In genomic region chr12:54010053-54010971, GRCh38 we compare ENCODE assay signal across 17 cellular contexts. TPM values are rescaled to one million over a fixed set of nuclear protein-coding genes. Genes with fewer than 3 reads are reported as not detected.
A peak's percentile ranks its signal among the peaks of the same experiment; 100 is the strongest.
DNase-seq lines count a peak whose midpoint lies in the region; TF ChIP-seq lines count a peak whose summit lies in the region.
"Had no signal": no experiment of that assay in that cellular context is flagged by ENCODE, and none has a peak within 500 bp of the region (broad histone marks: within the 10 kb centered on the region; RNA-seq: fewer than 3 reads in every experiment).

No MANE protein-coding gene starts in this region.

- no peak overlapping the region for H3K27ac ChIP-seq in OCI-LY7 (ENCODE audit: low read depth, low read length, poor library complexity, severe bottlenecking)
- peak overlapping the region; percentile 75 for H3K27ac ChIP-seq in skeletal muscle tissue (ENCODE audit: low read depth, low read length)
- H3K27ac ChIP-seq in uterus, result no peak overlapping the region
- H3K27ac ChIP-seq: gastroesophageal sphincter, sigmoid colon had no signal

- peaks cover 20% of the 10 kb centered on the region for H3K4me1 Mint-ChIP-seq in Calu3 (ENCODE audit: low read depth, unreplicated experiment)

- H3K36me3 ChIP-seq in OCI-LY7 (ENCODE audit: insufficient read depth, low read length) (no peaks in the 10 kb centered on the region), skeletal muscle tissue (ENCODE audit: control insufficient read depth in 3 of 3, insufficient read depth in 3 of 3, low read length in 3 of 3) (no peaks in the 10 kb centered on the region), uterus (no peaks in the 10 kb centered on the region)
- H3K36me3 ChIP-seq: gastroesophageal sphincter, sigmoid colon had no signal

- intact Hi-C loops in Calu3 (cut with micrococcal nuclease; ENCODE audit: unreplicated experiment), result no loop called here
- intact Hi-C loops in OCI-LY7 (cut with micrococcal nuclease; ENCODE audit: unreplicated experiment), result loop anchor here (10.0 kb wide), 1 partner anchor 344 kb away; no protein-coding TSS in a partner anchor
- intact Hi-C loops in uterus (cut with DNase I; ENCODE audit: low total_unique reads), result no loop called here

- H3K4me3 ChIP-seq in OCI-LY7 (ENCODE audit: low read depth, low read length, poor library complexity, severe bottlenecking) (no peak overlapping the region), fibroblast of mammary gland (ENCODE audit: control insufficient read depth, low read depth, low read length) (peak overlapping the region; percentile 88), skeletal muscle tissue (ENCODE audit: low read length in 3 of 3) (peak overlapping the region; percentile 68 to 78 (median 76)), uterus (no peak overlapping the region)

- H3K79me2 ChIP-seq in OCI-LY7 (ENCODE audit: insufficient read depth, low read depth, low read length), result no peaks in the 10 kb centered on the region

- peak overlapping the region; percentile 15; the same call in 1 of the 2 replicates for H2AFZ ChIP-seq in OCI-LY7 (ENCODE audit: low read length)

- CTCF ChIA-PET in Calu3 (lab: Charles Lee), result interaction anchor here (1.1 to 2.9 kb wide), 2 partner anchors 22 to 191 kb away, joined by 4 to 31 read pairs; no protein-coding TSS in a partner anchor
- CTCF ChIA-PET in OCI-LY7 (lab: Charles Lee; ENCODE audit: unreplicated experiment), result no interaction called here

- H3K4me2 ChIP-seq in OCI-LY7 (ENCODE audit: low read length), result peak overlapping the region; percentile 27; the same call in 1 of the 2 replicates

- BruUV-seq in Calu3 (replicated peaks; lab: Mats Ljungman, UMichigan) (no TSS peak), OCI-LY7 (replicated peaks; lab: Mats Ljungman, UMichigan) (no TSS peak)

- H3K9me2 ChIP-seq in OCI-LY7 (ENCODE audit: insufficient read depth, low read length), result no peaks in the 10 kb centered on the region

- peaks cover 4% of the 10 kb centered on the region for H3K36me3 Mint-ChIP-seq in Calu3 (ENCODE audit: insufficient read depth, unreplicated experiment)
- H3K36me3 Mint-ChIP-seq: natural killer cell treated with Interleukin-12 subunit alpha and Interleukin-12 subunit beta and Interleukin-15 and Interleukin-18, amount 100 ng/mL, for 72 hours had no signal

- TF ChIP-seq CTCF in Calu3 (IDR thresholded peaks at IDR 0.05; ENCODE audit: unreplicated experiment) (no peak), OCI-LY7 (conservative IDR thresholded peaks at IDR 0.05; ENCODE audit: low read length) (no peak), fibroblast of mammary gland (conservative IDR thresholded peaks at IDR 0.05; ENCODE audit: control insufficient read depth, insufficient read depth, low read depth, low read length) (no peak), uterus (IDR thresholded peaks at IDR 0.05) (no peak)

- H3K9me3 Mint-ChIP-seq in Calu3 (ENCODE audit: low read depth, unreplicated experiment), result no peaks in the 10 kb centered on the region
- H3K9me3 Mint-ChIP-seq: activated B cell treated with CpG ODN at 0.5 μM for 24 hours; natural killer cell treated with Interleukin-12 subunit alpha and Interleukin-12 subunit beta and Interleukin-15 and Interleukin-18, amount 100 ng/mL, for 72 hours had no signal

- peak overlapping the region; percentile 58 for H3K4me3 Mint-ChIP-seq in Calu3 (ENCODE audit: low read depth, unreplicated experiment)

- H3K27me3 ChIP-seq in skeletal muscle tissue (ENCODE audit: control insufficient read depth in 3 of 3, insufficient read depth in 3 of 3, low read length in 3 of 3), result peaks cover 0 to 2% (median 0%) of the 10 kb centered on the region in 3 donors
- H3K27me3 ChIP-seq in uterus, result peaks cover 4 to 36% of the 10 kb centered on the region in 2 donors

- H3K9me3 ChIP-seq in OCI-LY7 (ENCODE audit: low read length) (no peaks in the 10 kb centered on the region), skeletal muscle tissue (ENCODE audit: control insufficient read depth in 3 of 3, low read length in 3 of 3) (no peaks in the 10 kb centered on the region), uterus (no peaks in the 10 kb centered on the region)
- H3K9me3 ChIP-seq: gastroesophageal sphincter, sigmoid colon had no signal

- POLR2A ChIA-PET in OCI-LY7 (lab: Charles Lee), result no interaction called here

- H4K20me1 ChIP-seq in OCI-LY7 (ENCODE audit: insufficient read depth, low read length), result no peaks in the 10 kb centered on the region

- H3K27ac Mint-ChIP-seq in Calu3 (ENCODE audit: unreplicated experiment), result no peak overlapping the region
- H3K27ac Mint-ChIP-seq: activated B cell treated with CpG ODN at 0.5 μM for 24 hours; natural killer cell treated with Interleukin-12 subunit alpha and Interleukin-12 subunit beta and Interleukin-15 and Interleukin-18, amount 100 ng/mL, for 72 hours had no signal

- peaks cover 100% of the 10 kb centered on the region for H3K27me3 Mint-ChIP-seq in Calu3 (ENCODE audit: unreplicated experiment)

- DNase-seq in Calu3 (no peak), OCI-LY7 (ENCODE audit: low spot score) (no peak), fibroblast of mammary gland (ENCODE audit: low read depth) (no peak), pons (ENCODE audit: low spot score) (no peak), uterus (no peak), COLO668 (lab: John Stamatoyannopoulos, UW; ENCODE audit: unreplicated experiment) (no peak)
- DNase-seq: activated B cell treated with CpG ODN at 0.5 μM for 24 hours, islet precursor cell, KG1, NCI-H187, sigmoid colon had no signal

- no peak for TF ChIP-seq POLR2A in uterus (IDR thresholded peaks at IDR 0.05)

- H3K9ac ChIP-seq in skeletal muscle tissue (ENCODE audit: low read depth in 1 of 3, low read length in 3 of 3), result peak overlapping the region; percentile 78 to 85 (median 85)

- H3K4me1 ChIP-seq in OCI-LY7 (ENCODE audit: insufficient read depth, low read length, poor library complexity, severe bottlenecking) (peaks cover 31% of the 10 kb centered on the region), skeletal muscle tissue (ENCODE audit: control insufficient read depth in 3 of 3, insufficient read depth in 3 of 3, low read length in 3 of 3) (peaks cover 58 to 63% (median 59%) of the 10 kb centered on the region in 3 donors), uterus (no peaks in the 10 kb centered on the region)

RNA-seq across cellular contexts. Expression of gene HOXC8, which starts 1.5 kb away (rescaled TPM):
- total RNA-seq in Calu3 (2022) (0.24 TPM in 1 of 2 replicates, not detected in the other), OCI-LY7 (2022) (not detected in 2 replicates), skeletal muscle tissue (0.52 TPM), uterus (1 to 10 TPM in 1 of 4 donors, under 1 TPM in 2, not detected in 1; 0.29 to 7.2 (median 0.35) TPM)
- total RNA-seq in OCI-LY7 (2014; rRNA removed; shearing (Covaris generic)), result not detected in 2 replicates
- total RNA-seq: activated B cell treated with CpG ODN at 0.5 μM for 24 hours; dermis microvascular lymphatic vessel endothelial cell; natural killer cell treated with Interleukin-12 subunit alpha and Interleukin-12 subunit beta and Interleukin-15 and Interleukin-18, amount 100 ng/mL, for 72 hours; sigmoid colon; temporal lobe had no signal

RNA-seq across cellular contexts. Expression of gene HOXC9, which starts 10.4 kb away (rescaled TPM):
- total RNA-seq in Calu3 (2022) (0.42 and 0.54 TPM in 2 replicates), OCI-LY7 (2022) (0.42 and 0.57 TPM in 2 replicates), skeletal muscle tissue (4.2 TPM), uterus (1 to 10 TPM in 3 of 4 donors, not detected in 1; 1.5 to 7.8 (median 1.7) TPM)
- not detected in 2 replicates for total RNA-seq in OCI-LY7 (2014; rRNA removed; shearing (Covaris generic))
- total RNA-seq: activated B cell treated with CpG ODN at 0.5 μM for 24 hours; gastroesophageal sphincter; natural killer cell treated with Interleukin-12 subunit alpha and Interleukin-12 subunit beta and Interleukin-15 and Interleukin-18, amount 100 ng/mL, for 72 hours; sigmoid colon; temporal lobe had no signal

RNA-seq across cellular contexts. Expression of gene HOXC6, which starts 17.9 kb away (rescaled TPM):
- total RNA-seq in Calu3 (2022), result 0.71 and 1.2 TPM in 2 replicates
- total RNA-seq in OCI-LY7 (2014; rRNA removed; shearing (Covaris generic)), result 0.92 and 1.6 TPM in 2 replicates
- 2.7 and 3.7 TPM in 2 replicates for total RNA-seq in OCI-LY7 (2022)
- total RNA-seq in skeletal muscle tissue, result 2.6 TPM
- 10 to 100 TPM in 1 of 4 donors, 1 to 10 TPM in 2, not detected in 1; 1.2 to 20.4 (median 2.1) TPM for total RNA-seq in uterus
- total RNA-seq: activated B cell treated with CpG ODN at 0.5 μM for 24 hours; dermis microvascular lymphatic vessel endothelial cell; natural killer cell treated with Interleukin-12 subunit alpha and Interleukin-12 subunit beta and Interleukin-15 and Interleukin-18, amount 100 ng/mL, for 72 hours; sigmoid colon; temporal lobe had no signal

RNA-seq across cellular contexts. Expression of gene HOXC5, which starts 22.5 kb away (rescaled TPM):
- total RNA-seq in Calu3 (2022) (0.20 TPM in 1 of 2 replicates, not detected in the other), OCI-LY7 (2022) (not detected in 2 replicates), skeletal muscle tissue (0.52 TPM), uterus (10 to 100 TPM in 1 of 4 donors, 1 to 10 TPM in 1, not detected in 2; 3.5 to 10.2 TPM)
- total RNA-seq in OCI-LY7 (2014; rRNA removed; shearing (Covaris generic)), result not detected in 2 replicates
- total RNA-seq: activated B cell treated with CpG ODN at 0.5 μM for 24 hours; dermis microvascular lymphatic vessel endothelial cell; natural killer cell treated with Interleukin-12 subunit alpha and Interleukin-12 subunit beta and Interleukin-15 and Interleukin-18, amount 100 ng/mL, for 72 hours; SK-MEL-5; temporal lobe had no signal

RNA-seq across cellular contexts. Expression of gene HOXC10, which starts 25.4 kb away (rescaled TPM):
- total RNA-seq in Calu3 (2022) (0.51 and 0.71 TPM in 2 replicates), OCI-LY7 (2022) (0.25 TPM in 1 of 2 replicates, not detected in the other), skeletal muscle tissue (3.7 TPM), uterus (10 to 100 TPM in 1 of 4 donors, 1 to 10 TPM in 2, not detected in 1; 1.3 to 12.4 (median 3.2) TPM)
- 0.28 TPM in 1 of 2 replicates, not detected in the other for total RNA-seq in OCI-LY7 (2014; rRNA removed; shearing (Covaris generic))
- total RNA-seq: activated B cell treated with CpG ODN at 0.5 μM for 24 hours; dermis microvascular lymphatic vessel endothelial cell; gastroesophageal sphincter; natural killer cell treated with Interleukin-12 subunit alpha and Interleukin-12 subunit beta and Interleukin-15 and Interleukin-18, amount 100 ng/mL, for 72 hours; sigmoid colon; temporal lobe had no signal

Comparison
In these comparisons a context has a peak if more than half of its experiments do, and no peak if none do; other contexts are left out.
1. H3K4me3 ChIP-seq: peak in fibroblast of mammary gland (single experiment) and skeletal muscle tissue (3 of 3); none in OCI-LY7 (single experiment) and uterus (0 of 2).